ENCODE assay signal across 25 cellular contexts in genomic region chr1:54559771-54560231, GRCh38. TPM values are rescaled to one million over a fixed set of nuclear protein-coding genes. Genes with fewer than 3 reads are reported as not detected.
DNase-seq lines count a peak whose midpoint lies in the region; ATAC-seq lines count a peak whose summit lies in the region.
"Had no signal": no experiment of that assay in that cellular context is flagged by ENCODE, and none has a peak within 500 bp of the region (broad histone marks: within the 10 kb centered on the region; RNA-seq: fewer than 3 reads in every experiment).

No MANE protein-coding gene starts in this region.

- intact Hi-C loops in Right ventricle myocardium inferior (cut with DNase I): loop anchor here (1.0 kb wide), 2 partner anchors 22 to 26 kb away; no protein-coding TSS in a partner anchor

- H3K36me3 ChIP-seq in neuronal stem cell (replicated peaks in 1 of 2; ENCODE audit: control insufficient read depth in 2 of 2, insufficient read depth in 2 of 2, low read length in 2 of 2): no peaks in the 10 kb centered on the region
- H3K36me3 ChIP-seq: lower lobe of right lung, transverse colon had no signal

- peak overlapping the region; percentile 90 for H2AK5ac ChIP-seq in neuronal stem cell (ENCODE audit: low read depth, low read length)

- no peak overlapping the region for H4K8ac ChIP-seq in neuronal stem cell (ENCODE audit: low read depth, low read length)

- peaks cover 0 to 6% of the 10 kb centered on the region in 2 donors for H3K4me1 ChIP-seq in neuronal stem cell (ENCODE audit: control insufficient read depth in 2 of 2, insufficient read depth in 1 of 2, low read depth in 1 of 2, low read length in 2 of 2)
- H3K4me1 ChIP-seq: lower lobe of right lung had no signal

- H3K4ac ChIP-seq in neuronal stem cell (ENCODE audit: low read length): peak overlapping the region; percentile 56

- H3K18ac ChIP-seq in neuronal stem cell (ENCODE audit: low read length): peak overlapping the region; percentile 54

- H3K4me3 ChIP-seq in neuronal stem cell (ENCODE audit: low read length in 2 of 2): no peak overlapping the region
- H3K4me3 ChIP-seq: K562, lower lobe of right lung, transverse colon had no signal

- H3K23ac ChIP-seq in neuronal stem cell (ENCODE audit: low read depth, low read length, poor library complexity): peak overlapping the region; percentile 23

- H2BK120ac ChIP-seq in neuronal stem cell (ENCODE audit: low read depth, low read length): no peak overlapping the region

- H2AFZ ChIP-seq in neuronal stem cell (ENCODE audit: low read length): no peak overlapping the region

- peak overlapping the region; percentile 14 for H2BK12ac ChIP-seq in neuronal stem cell (ENCODE audit: low read length)

- peak overlapping the region; percentile 81 for H3K9ac ChIP-seq in neuronal stem cell (ENCODE audit: low read depth, low read length, poor library complexity)

- H2BK5ac ChIP-seq in neuronal stem cell (ENCODE audit: low read length): peak overlapping the region; percentile 59

- H4K91ac ChIP-seq in neuronal stem cell (ENCODE audit: low read depth, low read length, poor library complexity): no peak overlapping the region

- peak; percentile 92 for ATAC-seq in Right ventricle myocardium inferior
- no peak for ATAC-seq in GM18873 (IDR thresholded peaks at IDR 0.05; ENCODE audit: low FRiP score, unreplicated experiment)
- ATAC-seq: activated CD8-positive, alpha-beta T cell treated with anti-CD3 and anti-CD28 coated beads, Interleukin-2, amount 10 ng/mL, durations not matched to agents 7 days and 5 days; activated naive CD8-positive, alpha-beta T cell treated with anti-CD3 and anti-CD28 coated beads, Interleukin-2, amount 50 U/mL, for 24 hours; naive thymus-derived CD4-positive, alpha-beta T cell; T-helper 17 cell; WTC11 had no signal

- peak overlapping the region; percentile 69 for H2BK15ac ChIP-seq in neuronal stem cell (ENCODE audit: low read length)

- WGBS in neuronal stem cell (ENCODE audit: extremely low coverage in 2 of 2, insufficient read length in 2 of 2, insufficient replicate concordance in 1 of 2), 2 donors: no CpG with 5 or more reads among the region's 3 CpGs

- H3K27me3 ChIP-seq in neuronal stem cell (ENCODE audit: control insufficient read depth in 3 of 3, insufficient read depth in 3 of 3, low read depth in 1 of 3, low read length in 3 of 3): no peaks in the 10 kb centered on the region
- H3K27me3 ChIP-seq: transverse colon had no signal

- no peak overlapping the region for H3K27ac ChIP-seq in neuronal stem cell (replicated peaks; ENCODE audit: low read length)
- H3K27ac ChIP-seq: lower lobe of right lung, transverse colon had no signal

- no peak overlapping the region for H3K4me2 ChIP-seq in neuronal stem cell (ENCODE audit: insufficient read depth, low read length, poor library complexity, severe bottlenecking)

- no peaks in the 10 kb centered on the region for H3K79me1 ChIP-seq in neuronal stem cell (ENCODE audit: low read depth, low read length)

- DNase-seq in D341Med (ENCODE audit: low spot score) (peak; percentile 66), NCI-H69 (lab: John Stamatoyannopoulos, UW) (peak; percentile 5), Right ventricle myocardium inferior (ENCODE audit: missing footprints) (peak; percentile 85), neuronal stem cell (ENCODE audit: low spot score) (no peak), globus pallidus (ENCODE audit: low spot score) (no peak), NCI-H1105 treated with DMSO at 0.1 percent for 48 hours (lab: John Stamatoyannopoulos, UW) (no peak), dermis blood vessel endothelial cell (no peak)
- DNase-seq: activated CD8-positive, alpha-beta T cell treated with anti-CD3 and anti-CD28 coated beads, Interleukin-2, amount 10 ng/mL, durations not matched to agents 7 days and 5 days; activated naive CD8-positive, alpha-beta T cell treated with anti-CD3 and anti-CD28 coated beads, Interleukin-2, amount 50 U/mL, for 24 hours; CD4-positive, CD25-positive, alpha-beta regulatory T cell; DMS53; erythroblast; H9; immature natural killer cell; lower lobe of right lung; naive thymus-derived CD4-positive, alpha-beta T cell; NCI-H2029; NCI-H510A treated with DMSO at 0.1 percent for 48 hours; SIG-M5; T-helper 17 cell; transverse colon had no signal

- H3K14ac ChIP-seq in neuronal stem cell (ENCODE audit: low read length): no peak overlapping the region

- peaks cover 0 to 2% of the 10 kb centered on the region in 2 donors for H3K9me3 ChIP-seq in neuronal stem cell (replicated peaks in 1 of 2; ENCODE audit: control insufficient read depth in 2 of 2, insufficient read depth in 1 of 2, low read depth in 1 of 2, low read length in 2 of 2)

RNA-seq across cellular contexts. Expression of gene ACOT11, which starts 11.8 kb away (rescaled TPM):
- total RNA-seq in Right ventricle myocardium inferior (43.4 TPM), dermis blood vessel endothelial cell (1.0 and 3.0 TPM in 2 replicates)
- polyA plus RNA-seq in neuronal stem cell (2013, experiment 1 of 2): 0.82 TPM
- polyA plus RNA-seq in neuronal stem cell (2013, experiment 2 of 2): 0.90 TPM
- total RNA-seq: OCI-LY7 had no signal

Comparison
In these comparisons a context has a peak if more than half of its experiments do, and no peak if none do; other contexts are left out.
1. DNase-seq: peak in D341Med (single experiment), NCI-H69 (single experiment) and Right ventricle myocardium inferior (single experiment); none in neuronal stem cell (single experiment), globus pallidus (single experiment), NCI-H1105 treated with DMSO at 0.1 percent for 48 hours (single experiment) and dermis blood vessel endothelial cell (single experiment).
2. RNA of gene ACOT11, which starts 11.8 kb away (total RNA-seq): 43.4 TPM in Right ventricle myocardium inferior (single experiment); 1.0 to 3.0 TPM in dermis blood vessel endothelial cell; every median in the first group is over 10 times any median in the second.